ENCODE assay signal across 8 cellular contexts in the genomic region with DNA sequence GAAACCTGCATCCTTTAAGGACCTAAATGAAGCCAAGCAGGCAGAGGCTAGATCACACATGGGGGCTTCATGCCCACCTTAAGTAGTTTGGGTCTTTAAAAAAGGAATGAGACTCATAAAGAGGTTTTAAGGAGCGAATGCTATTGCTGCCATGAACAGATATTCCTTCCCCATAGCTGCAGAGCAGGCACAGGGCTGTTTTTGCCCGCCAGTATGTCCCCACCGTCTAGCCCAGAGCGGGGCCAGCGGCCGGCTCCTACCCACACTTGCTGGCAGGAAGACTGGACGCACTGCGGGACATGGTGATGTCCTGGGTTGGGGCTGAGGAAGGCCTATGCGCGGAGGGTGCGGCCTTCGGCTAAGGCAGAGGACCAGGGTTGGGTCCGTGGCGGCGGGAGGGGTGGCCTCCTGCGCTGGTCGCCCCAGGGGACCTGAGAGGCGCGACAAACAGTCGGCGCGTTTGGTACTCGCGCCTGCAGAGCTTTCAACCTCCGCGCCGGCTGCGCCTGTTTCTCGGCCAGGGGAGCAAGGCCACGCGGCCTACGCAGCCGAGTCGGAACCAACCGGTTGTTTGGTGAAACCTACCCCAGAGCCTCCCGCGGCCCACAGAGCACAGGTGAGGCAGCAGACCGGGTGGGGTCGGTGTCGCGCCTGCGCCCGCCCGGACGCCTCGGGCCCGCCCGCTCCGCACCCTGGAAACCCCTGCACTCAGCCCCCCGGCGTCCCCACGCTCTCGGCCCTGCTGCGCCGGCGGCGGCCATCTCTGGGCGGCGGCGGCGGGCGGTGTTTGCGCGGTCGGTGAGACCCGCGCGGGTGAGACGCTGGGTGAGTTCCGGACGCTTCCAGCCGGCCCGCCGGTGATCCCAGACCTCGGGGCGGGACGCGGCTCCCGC. TPM values are rescaled to one million over a fixed set of nuclear protein-coding genes. Genes with fewer than 3 reads are reported as not detected.
DNase-seq lines count a peak whose midpoint lies in the region; ATAC-seq and TF ChIP-seq lines count a peak whose summit lies in the region.

A gene with protein sequence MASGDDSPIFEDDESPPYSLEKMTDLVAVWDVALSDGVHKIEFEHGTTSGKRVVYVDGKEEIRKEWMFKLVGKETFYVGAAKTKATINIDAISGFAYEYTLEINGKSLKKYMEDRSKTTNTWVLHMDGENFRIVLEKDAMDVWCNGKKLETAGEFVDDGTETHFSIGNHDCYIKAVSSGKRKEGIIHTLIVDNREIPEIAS (plus strand): TSS at position 450 of the 893 bp plus-strand sequence. CDS start 10,956 bp downstream, outside the sequence.

- no peak for TF ChIP-seq CTCF in right atrium auricular region (IDR thresholded peaks at IDR 0.05)

- H3K4me1 ChIP-seq in Karpas-422 (ENCODE audit: low read length) (peaks cover 32% of the 10 kb centered on the region), right atrium auricular region (peaks cover 0 to 12% of the 10 kb centered on the region in 2 donors), urinary bladder (ENCODE audit: insufficient read depth) (no peaks in the 10 kb centered on the region)

- H3K9ac ChIP-seq in Karpas-422 (ENCODE audit: low read length) = peak within 1 kb of the TSS; percentile 96

- ATAC-seq in GM21825 (IDR thresholded peaks at IDR 0.05; ENCODE audit: unreplicated experiment) = peak; percentile 60

- H3K27ac ChIP-seq in Karpas-422 (ENCODE audit: low read length) = peak within 1 kb of the TSS; percentile 87
- peak within 1 kb of the TSS; percentile 91 to 94 for H3K27ac ChIP-seq in right atrium auricular region
- H3K27ac ChIP-seq in urinary bladder (ENCODE audit: low read depth) = peak within 1 kb of the TSS; percentile 98

- WGBS in urinary bladder = 1% methylated on average over 79 of the region's 79 CpGs

- H3K79me2 ChIP-seq in Karpas-422 (ENCODE audit: low read length) = peaks cover 46% of the 10 kb centered on the region

- DNase-seq in GM04504 (ENCODE audit: low read depth) (peak; percentile 48), Karpas-422 (peak; percentile 91), T follicular helper cell (ENCODE audit: low read depth) (peak; percentile 29), amygdala (lab: John Stamatoyannopoulos, UW) (peak in 51 of 56 donors; percentile 24 to 84 (median 66)), right atrium auricular region (ENCODE audit: low spot score) (peak; percentile 77), putamen (ENCODE audit: low spot score) (peak; percentile 59)

- no peaks in the 10 kb centered on the region for H3K27me3 ChIP-seq in Karpas-422 (ENCODE audit: low read length)
- H3K27me3 ChIP-seq in right atrium auricular region = no peaks in the 10 kb centered on the region

- peak within 1 kb of the TSS; percentile 44 for H2AFZ ChIP-seq in Karpas-422 (ENCODE audit: low read length)

- H3K36me3 ChIP-seq in Karpas-422 (ENCODE audit: insufficient read depth, low read length) = peaks cover 8% of the 10 kb centered on the region; the same call in 1 of the 2 replicates
- H3K36me3 ChIP-seq in right atrium auricular region = no peaks in the 10 kb centered on the region
- no peaks in the 10 kb centered on the region for H3K36me3 ChIP-seq in urinary bladder (ENCODE audit: insufficient read depth)

- peak within 1 kb of the TSS; percentile 76 for H3K4me2 ChIP-seq in Karpas-422 (ENCODE audit: low read depth, low read length, poor library complexity, severe bottlenecking)

- H3K9me3 ChIP-seq in Karpas-422 (ENCODE audit: low read length) = no peaks in the 10 kb centered on the region
- no peaks in the 10 kb centered on the region for H3K9me3 ChIP-seq in right atrium auricular region

- H3K9me2 ChIP-seq in Karpas-422 (replicated peaks; ENCODE audit: insufficient read depth, low read length) = no peaks in the 10 kb centered on the region

- H4K20me1 ChIP-seq in Karpas-422 (ENCODE audit: insufficient read depth, low read depth, low read length) = no peaks in the 10 kb centered on the region

- peak within 1 kb of the TSS; percentile 92 for H3K4me3 ChIP-seq in Karpas-422 (ENCODE audit: low read length)
- H3K4me3 ChIP-seq in right atrium auricular region = peak within 1 kb of the TSS; percentile 61 to 87
- H3K4me3 ChIP-seq in urinary bladder (ENCODE audit: low read depth, low read length) = peak within 1 kb of the TSS; percentile 74

RNA-seq across cellular contexts. Expression of the gene that starts here (rescaled TPM):
- 39.2 and 58.0 TPM in 2 replicates for total RNA-seq in Karpas-422 (2014; rRNA removed; shearing (Covaris generic); ENCODE audit: low replicate concordance)
- 1 to 10 TPM; 2.6 to 3.7 TPM for total RNA-seq in right atrium auricular region
- 23.1 TPM for total RNA-seq in urinary bladder
- 16.5 TPM for polyA plus RNA-seq in urinary bladder

Comparison
In these comparisons a context has a peak if more than half of its experiments do, and no peak if none do; other contexts are left out.
1. Peak in every context shown above with its lines: DNase-seq, ATAC-seq, H3K4me3 ChIP-seq and H3K27ac ChIP-seq.
2. DNase-seq: peak in every context shown above with its lines; median percentile 91 in Karpas-422; 77 in right atrium auricular region; 66 in amygdala; 59 in putamen; 48 in GM04504; 29 in T follicular helper cell.